In the genomic region with DNA sequence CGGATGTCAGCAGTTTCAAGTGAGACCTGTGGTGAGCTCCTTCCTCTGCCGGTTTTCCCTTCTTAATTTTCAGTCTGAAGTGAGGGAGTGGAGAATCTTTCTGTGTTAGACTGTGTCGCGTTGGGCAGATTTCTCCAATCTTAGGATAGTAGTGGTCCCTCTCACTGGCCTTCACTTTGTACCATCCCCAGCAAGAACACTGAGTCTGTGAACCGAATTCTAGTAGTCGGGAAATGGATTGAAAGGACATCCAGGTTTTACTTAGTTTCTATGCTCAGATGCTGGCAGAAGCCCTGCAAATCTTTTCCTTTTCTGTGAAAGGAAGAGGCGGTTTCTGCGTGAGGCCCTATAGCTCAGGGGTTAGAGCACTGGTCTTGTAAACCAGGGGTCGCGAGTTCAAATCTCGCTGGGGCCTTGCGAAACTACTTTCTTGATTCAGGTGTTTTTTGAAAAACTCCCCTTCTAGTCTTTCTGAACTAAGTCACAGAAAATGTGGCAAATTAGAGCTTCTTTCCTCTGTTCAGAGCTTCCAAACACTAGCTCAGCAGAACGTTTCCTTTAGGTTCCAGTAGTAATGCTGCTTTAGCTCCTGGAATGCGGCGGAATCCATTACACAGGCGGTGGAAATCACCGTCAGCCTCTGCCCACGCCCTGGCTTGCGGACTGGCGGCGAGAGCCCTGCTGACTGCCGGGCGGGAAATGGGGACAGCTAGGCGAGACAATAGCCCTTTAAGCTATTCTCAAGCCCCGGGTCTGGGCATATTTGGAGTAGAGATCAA, we compare ENCODE assay signal across 1 cellular context.
A peak's percentile ranks its signal among the peaks of the same experiment; 100 is the strongest.
TF ChIP-seq lines count a peak whose summit lies in the region.

No MANE protein-coding gene starts in this region.

TF ChIP-seq in K562, 482 proteins besides CTCF, POLR2A, EP300 and RAD21 (continued from another document and continues in another):
- TF ChIP-seq, protein P1, sequence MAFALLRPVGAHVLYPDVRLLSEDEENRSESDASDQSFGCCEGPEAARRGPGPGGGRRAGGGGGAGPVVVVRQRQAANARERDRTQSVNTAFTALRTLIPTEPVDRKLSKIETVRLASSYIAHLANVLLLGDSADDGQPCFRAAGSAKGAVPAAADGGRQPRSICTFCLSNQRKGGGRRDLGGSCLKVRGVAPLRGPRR (CRISPR knock-in tag; IDR thresholded peaks at IDR 0.05): no peak
- no peak for TF ChIP-seq ZNF324 (CRISPR knock-in tag; IDR thresholded peaks at IDR 0.05)
- TF ChIP-seq NONO (IDR thresholded peaks at IDR 0.05; ENCODE audit: low read depth in 2 of 2, low read length in 1 of 2): no peak
- TF ChIP-seq ZNF217 (CRISPR knock-in tag; IDR thresholded peaks at IDR 0.05): no peak
- TF ChIP-seq TEAD2 (tag; IDR thresholded peaks at IDR 0.05): 0 out of 2 replicates have a peak, but pooled peaks have one; percentile 66
- no peak for TF ChIP-seq PTBP1 (IDR thresholded peaks at IDR 0.05; ENCODE audit: low read depth, low read length)
- no peak for TF ChIP-seq ASH1L (IDR thresholded peaks at IDR 0.05; ENCODE audit: borderline replicate concordance, low read depth, partially characterized antibody)
- TF ChIP-seq EGR1 (conservative IDR thresholded peaks at IDR 0.05): peak; percentile 73
- peak; percentile 18; the same call in 1 of the 2 replicates for TF ChIP-seq ELF1 (tag; IDR thresholded peaks at IDR 0.05)
- TF ChIP-seq ARHGAP35 (IDR thresholded peaks at IDR 0.05; ENCODE audit: partially characterized antibody): no peak
- no peak for TF ChIP-seq ZFP1 (CRISPR knock-in tag; IDR thresholded peaks at IDR 0.05)
- TF ChIP-seq EP400 (IDR thresholded peaks at IDR 0.05): no peak
- TF ChIP-seq BRD4 (IDR thresholded peaks at IDR 0.05): peak; percentile 70; the same call in 1 of the 2 replicates
- TF ChIP-seq IRF1 (CRISPR knock-in tag; IDR thresholded peaks at IDR 0.05; ENCODE audit: borderline replicate concordance): no peak
- no peak for TF ChIP-seq USF1 (CRISPR knock-in tag; IDR thresholded peaks at IDR 0.05)
- TF ChIP-seq ZKSCAN3 (CRISPR knock-in tag; IDR thresholded peaks at IDR 0.05): no peak
- TF ChIP-seq MGA (IDR thresholded peaks at IDR 0.05): no peak
- TF ChIP-seq ETV5 (CRISPR knock-in tag; IDR thresholded peaks at IDR 0.05; ENCODE audit: low read depth): 0 out of 2 replicates have a peak, but pooled peaks have one; percentile 18
- TF ChIP-seq, protein P2, sequence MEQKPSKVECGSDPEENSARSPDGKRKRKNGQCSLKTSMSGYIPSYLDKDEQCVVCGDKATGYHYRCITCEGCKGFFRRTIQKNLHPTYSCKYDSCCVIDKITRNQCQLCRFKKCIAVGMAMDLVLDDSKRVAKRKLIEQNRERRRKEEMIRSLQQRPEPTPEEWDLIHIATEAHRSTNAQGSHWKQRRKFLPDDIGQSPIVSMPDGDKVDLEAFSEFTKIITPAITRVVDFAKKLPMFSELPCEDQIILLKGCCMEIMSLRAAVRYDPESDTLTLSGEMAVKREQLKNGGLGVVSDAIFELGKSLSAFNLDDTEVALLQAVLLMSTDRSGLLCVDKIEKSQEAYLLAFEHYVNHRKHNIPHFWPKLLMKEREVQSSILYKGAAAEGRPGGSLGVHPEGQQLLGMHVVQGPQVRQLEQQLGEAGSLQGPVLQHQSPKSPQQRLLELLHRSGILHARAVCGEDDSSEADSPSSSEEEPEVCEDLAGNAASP (IDR thresholded peaks at IDR 0.05): no peak
- TF ChIP-seq, protein P3, sequence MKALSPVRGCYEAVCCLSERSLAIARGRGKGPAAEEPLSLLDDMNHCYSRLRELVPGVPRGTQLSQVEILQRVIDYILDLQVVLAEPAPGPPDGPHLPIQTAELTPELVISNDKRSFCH (CRISPR knock-in tag; IDR thresholded peaks at IDR 0.05): no peak
- TF ChIP-seq, protein P3 (tag; IDR thresholded peaks at IDR 0.05): no peak
- TF ChIP-seq TCF3 (CRISPR knock-in tag; IDR thresholded peaks at IDR 0.05): no peak
- peak; percentile 65 for TF ChIP-seq BRD9 (IDR thresholded peaks at IDR 0.05; ENCODE audit: low read depth, partially characterized antibody)
- TF ChIP-seq ZSCAN29 (IDR thresholded peaks at IDR 0.05): peak; percentile 15; the same call in 1 of the 2 replicates
- TF ChIP-seq, protein P4, sequence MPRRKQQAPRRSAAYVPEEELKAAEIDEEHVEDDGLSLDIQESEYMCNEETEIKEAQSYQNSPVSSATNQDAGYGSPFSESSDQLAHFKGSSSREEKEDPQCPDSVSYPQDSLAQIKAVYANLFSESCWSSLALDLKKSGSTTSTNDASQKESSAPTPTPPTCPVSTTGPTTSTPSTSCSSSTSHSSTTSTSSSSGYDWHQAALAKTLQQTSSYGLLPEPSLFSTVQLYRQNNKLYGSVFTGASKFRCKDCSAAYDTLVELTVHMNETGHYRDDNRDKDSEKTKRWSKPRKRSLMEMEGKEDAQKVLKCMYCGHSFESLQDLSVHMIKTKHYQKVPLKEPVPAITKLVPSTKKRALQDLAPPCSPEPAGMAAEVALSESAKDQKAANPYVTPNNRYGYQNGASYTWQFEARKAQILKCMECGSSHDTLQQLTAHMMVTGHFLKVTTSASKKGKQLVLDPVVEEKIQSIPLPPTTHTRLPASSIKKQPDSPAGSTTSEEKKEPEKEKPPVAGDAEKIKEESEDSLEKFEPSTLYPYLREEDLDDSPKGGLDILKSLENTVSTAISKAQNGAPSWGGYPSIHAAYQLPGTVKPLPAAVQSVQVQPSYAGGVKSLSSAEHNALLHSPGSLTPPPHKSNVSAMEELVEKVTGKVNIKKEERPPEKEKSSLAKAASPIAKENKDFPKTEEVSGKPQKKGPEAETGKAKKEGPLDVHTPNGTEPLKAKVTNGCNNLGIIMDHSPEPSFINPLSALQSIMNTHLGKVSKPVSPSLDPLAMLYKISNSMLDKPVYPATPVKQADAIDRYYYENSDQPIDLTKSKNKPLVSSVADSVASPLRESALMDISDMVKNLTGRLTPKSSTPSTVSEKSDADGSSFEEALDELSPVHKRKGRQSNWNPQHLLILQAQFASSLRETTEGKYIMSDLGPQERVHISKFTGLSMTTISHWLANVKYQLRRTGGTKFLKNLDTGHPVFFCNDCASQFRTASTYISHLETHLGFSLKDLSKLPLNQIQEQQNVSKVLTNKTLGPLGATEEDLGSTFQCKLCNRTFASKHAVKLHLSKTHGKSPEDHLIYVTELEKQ (CRISPR knock-in tag; IDR thresholded peaks at IDR 0.05): no peak
- no peak for TF ChIP-seq SMARCA4 (IDR thresholded peaks at IDR 0.05)
- no peak for TF ChIP-seq ZKSCAN1 (IDR thresholded peaks at IDR 0.05; ENCODE audit: low read depth, low read length)
- TF ChIP-seq SMARCB1 (IDR thresholded peaks at IDR 0.05; ENCODE audit: insufficient read length, low read depth): no peak
- TF ChIP-seq SAFB2 (IDR thresholded peaks at IDR 0.05; ENCODE audit: borderline replicate concordance, low read depth, low read length, severe bottlenecking): no peak
